ENCODE assay signal across 1 cellular context in the genomic region with DNA sequence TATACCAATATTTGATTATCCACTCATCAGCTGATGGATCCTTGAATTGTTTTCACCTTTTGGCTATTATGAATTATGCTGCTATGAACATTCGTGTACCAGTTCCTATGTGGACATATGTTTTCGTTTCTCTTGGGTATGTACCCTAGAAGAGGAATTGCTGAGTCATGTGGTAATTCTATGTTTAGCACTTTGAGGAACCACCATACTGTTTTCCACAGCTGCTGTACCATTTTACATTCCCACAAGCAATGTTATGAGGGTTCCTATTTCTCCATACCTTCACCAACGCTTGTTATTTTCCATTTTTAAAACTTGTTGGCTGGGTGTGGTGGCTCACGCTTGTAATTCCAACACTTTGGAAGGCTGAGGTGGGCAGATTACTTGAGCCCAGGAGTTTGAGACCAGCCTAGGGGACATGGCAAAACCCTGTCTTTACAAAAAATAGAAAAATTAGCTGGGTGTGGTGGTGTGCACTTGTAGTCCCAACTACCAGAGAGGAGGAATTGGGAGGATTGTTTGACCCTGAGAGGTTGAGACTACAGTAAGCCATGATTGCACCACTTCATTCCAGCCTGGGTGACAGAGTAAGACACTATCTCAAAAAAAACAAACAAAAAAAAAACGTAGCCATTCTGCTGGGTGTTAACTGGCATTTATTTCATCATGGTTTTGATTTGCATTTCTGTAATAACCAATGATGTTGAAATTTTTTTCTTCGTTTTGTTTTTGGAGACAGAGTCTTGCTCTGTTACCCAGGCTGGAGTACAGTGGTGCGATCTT.
TF ChIP-seq lines count a peak whose summit lies in the region.

No MANE protein-coding gene starts in this region.

TF ChIP-seq in K562, 482 proteins besides CTCF, POLR2A, EP300 and RAD21 (continued from another document and continues in another):
- no peak for TF ChIP-seq CAMTA2 (CRISPR knock-in tag; conservative IDR thresholded peaks at IDR 0.05)
- TF ChIP-seq, protein P1, sequence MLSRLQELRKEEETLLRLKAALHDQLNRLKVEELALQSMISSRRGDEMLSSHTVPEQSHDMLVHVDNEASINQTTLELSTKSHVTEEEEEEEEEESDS (CRISPR knock-in tag; IDR thresholded peaks at IDR 0.05), result no peak
- TF ChIP-seq, protein P2, sequence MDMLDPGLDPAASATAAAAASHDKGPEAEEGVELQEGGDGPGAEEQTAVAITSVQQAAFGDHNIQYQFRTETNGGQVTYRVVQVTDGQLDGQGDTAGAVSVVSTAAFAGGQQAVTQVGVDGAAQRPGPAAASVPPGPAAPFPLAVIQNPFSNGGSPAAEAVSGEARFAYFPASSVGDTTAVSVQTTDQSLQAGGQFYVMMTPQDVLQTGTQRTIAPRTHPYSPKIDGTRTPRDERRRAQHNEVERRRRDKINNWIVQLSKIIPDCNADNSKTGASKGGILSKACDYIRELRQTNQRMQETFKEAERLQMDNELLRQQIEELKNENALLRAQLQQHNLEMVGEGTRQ (CRISPR knock-in tag; IDR thresholded peaks at IDR 0.05), result no peak
- TF ChIP-seq BDP1 (IDR thresholded peaks at IDR 0.05; ENCODE audit: insufficient read depth, insufficient read length), result no peak
- TF ChIP-seq, protein P3, sequence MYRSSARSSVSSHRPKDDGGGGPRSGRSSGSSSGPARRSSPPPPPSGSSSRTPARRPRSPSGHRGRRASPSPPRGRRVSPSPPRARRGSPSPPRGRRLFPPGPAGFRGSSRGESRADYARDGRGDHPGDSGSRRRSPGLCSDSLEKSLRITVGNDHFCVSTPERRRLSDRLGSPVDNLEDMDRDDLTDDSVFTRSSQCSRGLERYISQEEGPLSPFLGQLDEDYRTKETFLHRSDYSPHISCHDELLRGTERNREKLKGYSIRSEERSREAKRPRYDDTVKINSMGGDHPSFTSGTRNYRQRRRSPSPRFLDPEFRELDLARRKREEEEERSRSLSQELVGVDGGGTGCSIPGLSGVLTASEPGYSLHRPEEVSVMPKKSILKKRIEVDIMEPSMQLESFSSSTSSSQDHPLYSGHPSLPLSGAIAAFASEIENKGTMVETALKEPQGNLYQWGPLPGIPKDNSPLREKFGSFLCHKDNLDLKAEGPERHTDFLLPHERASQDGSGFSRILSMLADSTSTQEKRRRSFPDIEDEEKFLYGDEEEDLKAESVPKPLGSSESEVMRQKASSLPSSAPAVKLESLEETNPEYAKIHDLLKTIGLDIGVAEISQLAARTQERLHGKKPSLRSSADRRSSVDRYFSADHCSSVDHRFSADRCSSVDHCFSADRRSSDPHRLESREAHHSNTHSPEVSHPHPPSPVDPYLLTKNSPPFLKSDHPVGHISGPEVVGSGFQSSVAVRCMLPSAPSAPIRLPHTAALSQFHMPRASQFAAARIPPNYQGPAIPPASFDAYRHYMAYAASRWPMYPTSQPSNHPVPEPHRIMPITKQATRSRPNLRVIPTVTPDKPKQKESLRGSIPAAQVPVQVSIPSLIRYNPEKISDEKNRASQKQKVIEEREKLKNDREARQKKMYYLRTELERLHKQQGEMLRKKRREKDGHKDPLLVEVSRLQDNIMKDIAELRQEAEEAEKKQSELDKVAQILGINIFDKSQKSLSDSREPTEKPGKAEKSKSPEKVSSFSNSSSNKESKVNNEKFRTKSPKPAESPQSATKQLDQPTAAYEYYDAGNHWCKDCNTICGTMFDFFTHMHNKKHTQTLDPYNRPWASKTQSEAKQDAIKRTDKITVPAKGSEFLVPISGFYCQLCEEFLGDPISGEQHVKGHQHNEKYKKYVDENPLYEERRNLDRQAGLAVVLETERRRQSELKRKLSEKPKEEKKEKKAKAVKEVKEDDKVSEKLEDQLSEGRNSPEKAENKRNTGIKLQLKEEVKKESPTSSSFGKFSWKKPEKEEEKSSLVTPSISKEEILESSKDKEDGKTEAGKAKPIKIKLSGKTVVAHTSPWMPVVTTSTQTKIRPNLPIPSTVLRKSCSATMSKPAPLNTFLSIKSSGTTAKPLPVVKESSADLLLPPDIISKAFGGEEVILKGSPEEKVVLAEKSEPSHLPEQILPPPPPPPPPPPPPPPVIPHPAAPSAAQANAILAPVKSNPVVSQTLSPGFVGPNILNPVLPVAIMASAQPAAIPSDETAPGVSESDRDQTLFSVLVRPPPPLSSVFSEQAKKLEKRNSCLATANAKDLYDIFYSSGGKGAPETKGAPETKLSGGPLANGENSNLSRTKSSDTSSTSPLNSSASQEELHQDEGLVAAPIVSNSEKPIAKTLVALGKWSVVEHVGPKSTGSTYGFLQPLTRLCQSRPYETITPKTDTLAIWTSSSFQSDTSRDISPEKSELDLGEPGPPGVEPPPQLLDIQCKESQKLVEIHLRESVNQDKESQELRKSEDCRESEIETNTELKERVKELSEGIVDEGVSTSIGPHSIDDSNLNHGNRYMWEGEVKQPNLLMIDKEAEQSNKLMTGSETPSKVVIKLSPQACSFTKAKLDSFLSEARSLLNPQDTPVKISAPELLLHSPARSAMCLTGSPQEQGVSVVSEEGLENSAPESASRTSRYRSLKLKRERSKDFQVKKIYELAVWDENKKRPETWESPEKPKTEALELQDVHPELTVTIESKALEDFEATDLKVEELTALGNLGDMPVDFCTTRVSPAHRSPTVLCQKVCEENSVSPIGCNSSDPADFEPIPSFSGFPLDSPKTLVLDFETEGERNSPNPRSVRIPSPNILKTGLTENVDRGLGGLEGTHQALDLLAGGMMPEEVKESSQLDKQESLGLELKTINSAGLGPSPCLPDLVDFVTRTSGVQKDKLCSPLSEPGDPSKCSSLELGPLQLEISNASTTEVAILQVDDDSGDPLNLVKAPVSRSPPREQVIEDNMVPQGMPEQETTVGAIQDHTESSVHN (IDR thresholded peaks at IDR 0.05; ENCODE audit: borderline replicate concordance in 1 of 2, low read depth in 1 of 2), result no peak
- no peak for TF ChIP-seq BRCA1 (IDR thresholded peaks at IDR 0.05)
- TF ChIP-seq BRCA1 (CRISPR knock-in tag; IDR thresholded peaks at IDR 0.05), result no peak
- TF ChIP-seq NFE2 (IDR thresholded peaks at IDR 0.05; ENCODE audit: low read depth), result peak; percentile 60
- peak; percentile 65; the same call in 1 of the 2 replicates for TF ChIP-seq MAFF (IDR thresholded peaks at IDR 0.05; ENCODE audit: low read length)
- no peak for TF ChIP-seq PHF8 (IDR thresholded peaks at IDR 0.05; ENCODE audit: borderline replicate concordance, low read length)
- no peak for TF ChIP-seq ZKSCAN3 (CRISPR knock-in tag; IDR thresholded peaks at IDR 0.05)
- TF ChIP-seq HMG20A (CRISPR knock-in tag; conservative IDR thresholded peaks at IDR 0.05), result no peak
- TF ChIP-seq, protein P4, sequence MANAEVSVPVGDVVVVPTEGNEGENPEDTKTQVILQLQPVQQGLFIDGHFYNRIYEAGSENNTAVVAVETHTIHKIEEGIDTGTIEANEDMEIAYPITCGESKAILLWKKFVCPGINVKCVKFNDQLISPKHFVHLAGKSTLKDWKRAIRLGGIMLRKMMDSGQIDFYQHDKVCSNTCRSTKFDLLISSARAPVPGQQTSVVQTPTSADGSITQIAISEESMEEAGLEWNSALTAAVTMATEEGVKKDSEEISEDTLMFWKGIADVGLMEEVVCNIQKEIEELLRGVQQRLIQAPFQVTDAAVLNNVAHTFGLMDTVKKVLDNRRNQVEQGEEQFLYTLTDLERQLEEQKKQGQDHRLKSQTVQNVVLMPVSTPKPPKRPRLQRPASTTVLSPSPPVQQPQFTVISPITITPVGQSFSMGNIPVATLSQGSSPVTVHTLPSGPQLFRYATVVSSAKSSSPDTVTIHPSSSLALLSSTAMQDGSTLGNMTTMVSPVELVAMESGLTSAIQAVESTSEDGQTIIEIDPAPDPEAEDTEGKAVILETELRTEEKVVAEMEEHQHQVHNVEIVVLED (CRISPR knock-in tag; IDR thresholded peaks at IDR 0.05), result no peak
- no peak for TF ChIP-seq EP400 (IDR thresholded peaks at IDR 0.05)
- TF ChIP-seq RBM17 (IDR thresholded peaks at IDR 0.05; ENCODE audit: borderline replicate concordance, low read depth, low read length), result no peak
- TF ChIP-seq PHF20 (IDR thresholded peaks at IDR 0.05; ENCODE audit: partially characterized antibody), result no peak
- TF ChIP-seq HNRNPLL (IDR thresholded peaks at IDR 0.05; ENCODE audit: low read depth, low read length, poor library complexity, severe bottlenecking), result no peak
- TF ChIP-seq C11orf30 (IDR thresholded peaks at IDR 0.05; ENCODE audit: low read depth), result peak; percentile 70; the same call in 1 of the 2 replicates
- TF ChIP-seq SRF (CRISPR knock-in tag; IDR thresholded peaks at IDR 0.05), result no peak
- no peak for TF ChIP-seq LEF1 (IDR thresholded peaks at IDR 0.05)
- TF ChIP-seq, protein P5, sequence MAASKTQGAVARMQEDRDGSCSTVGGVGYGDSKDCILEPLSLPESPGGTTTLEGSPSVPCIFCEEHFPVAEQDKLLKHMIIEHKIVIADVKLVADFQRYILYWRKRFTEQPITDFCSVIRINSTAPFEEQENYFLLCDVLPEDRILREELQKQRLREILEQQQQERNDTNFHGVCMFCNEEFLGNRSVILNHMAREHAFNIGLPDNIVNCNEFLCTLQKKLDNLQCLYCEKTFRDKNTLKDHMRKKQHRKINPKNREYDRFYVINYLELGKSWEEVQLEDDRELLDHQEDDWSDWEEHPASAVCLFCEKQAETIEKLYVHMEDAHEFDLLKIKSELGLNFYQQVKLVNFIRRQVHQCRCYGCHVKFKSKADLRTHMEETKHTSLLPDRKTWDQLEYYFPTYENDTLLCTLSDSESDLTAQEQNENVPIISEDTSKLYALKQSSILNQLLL (CRISPR knock-in tag; IDR thresholded peaks at IDR 0.05; ENCODE audit: borderline replicate concordance), result no peak
- no peak for TF ChIP-seq HMGN3 (IDR thresholded peaks at IDR 0.05; ENCODE audit: borderline replicate concordance, extremely low read depth, insufficient read length, low read depth, low read length)
- TF ChIP-seq MCM7 (IDR thresholded peaks at IDR 0.05), result no peak
- no peak for TF ChIP-seq NBN (IDR thresholded peaks at IDR 0.05; ENCODE audit: low read depth)
- TF ChIP-seq, protein P6, sequence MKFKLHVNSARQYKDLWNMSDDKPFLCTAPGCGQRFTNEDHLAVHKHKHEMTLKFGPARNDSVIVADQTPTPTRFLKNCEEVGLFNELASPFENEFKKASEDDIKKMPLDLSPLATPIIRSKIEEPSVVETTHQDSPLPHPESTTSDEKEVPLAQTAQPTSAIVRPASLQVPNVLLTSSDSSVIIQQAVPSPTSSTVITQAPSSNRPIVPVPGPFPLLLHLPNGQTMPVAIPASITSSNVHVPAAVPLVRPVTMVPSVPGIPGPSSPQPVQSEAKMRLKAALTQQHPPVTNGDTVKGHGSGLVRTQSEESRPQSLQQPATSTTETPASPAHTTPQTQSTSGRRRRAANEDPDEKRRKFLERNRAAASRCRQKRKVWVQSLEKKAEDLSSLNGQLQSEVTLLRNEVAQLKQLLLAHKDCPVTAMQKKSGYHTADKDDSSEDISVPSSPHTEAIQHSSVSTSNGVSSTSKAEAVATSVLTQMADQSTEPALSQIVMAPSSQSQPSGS (CRISPR knock-in tag; IDR thresholded peaks at IDR 0.05), result no peak
- TF ChIP-seq PTBP1 (IDR thresholded peaks at IDR 0.05; ENCODE audit: low read depth, low read length), result no peak
- TF ChIP-seq ZSCAN29 (IDR thresholded peaks at IDR 0.05), result no peak
- no peak for TF ChIP-seq HNRNPH1 (optimal IDR thresholded peaks at IDR 0.05; ENCODE audit: low read depth, low read length)
- TF ChIP-seq NR4A1 (CRISPR knock-in tag; IDR thresholded peaks at IDR 0.05), result no peak
- TF ChIP-seq NR4A1 (tag; IDR thresholded peaks at IDR 0.05), result no peak
- no peak for TF ChIP-seq ELF1 (tag; IDR thresholded peaks at IDR 0.05)
- TF ChIP-seq RNF2 (IDR thresholded peaks at IDR 0.05), result no peak
- TF ChIP-seq, protein P7, sequence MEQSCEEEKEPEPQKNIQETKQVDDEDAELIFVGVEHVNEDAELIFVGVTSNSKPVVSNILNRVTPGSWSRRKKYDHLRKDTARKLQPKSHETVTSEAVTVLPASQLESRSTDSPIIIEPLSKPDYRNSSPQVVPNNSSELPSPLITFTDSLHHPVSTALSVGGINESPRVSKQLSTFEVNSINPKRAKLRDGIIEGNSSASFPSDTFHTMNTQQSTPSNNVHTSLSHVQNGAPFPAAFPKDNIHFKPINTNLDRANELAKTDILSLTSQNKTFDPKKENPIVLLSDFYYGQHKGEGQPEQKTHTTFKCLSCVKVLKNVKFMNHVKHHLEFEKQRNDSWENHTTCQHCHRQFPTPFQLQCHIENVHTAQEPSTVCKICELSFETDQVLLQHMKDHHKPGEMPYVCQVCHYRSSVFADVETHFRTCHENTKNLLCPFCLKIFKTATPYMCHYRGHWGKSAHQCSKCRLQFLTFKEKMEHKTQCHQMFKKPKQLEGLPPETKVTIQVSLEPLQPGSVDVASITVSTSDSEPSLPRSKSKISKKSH (CRISPR knock-in tag; IDR thresholded peaks at IDR 0.05), result no peak
- no peak for TF ChIP-seq HDAC8 (tag; IDR thresholded peaks at IDR 0.05)
- no peak for TF ChIP-seq ZBTB7A (IDR thresholded peaks at IDR 0.05; ENCODE audit: borderline replicate concordance, control insufficient read depth, low read depth, low read length)
- TF ChIP-seq KDM1A (IDR thresholded peaks at IDR 0.05), result no peak
- TF ChIP-seq XRCC5 (IDR thresholded peaks at IDR 0.05; ENCODE audit: low read depth, low read length), result no peak
- no peak for TF ChIP-seq BHLHE40 (IDR thresholded peaks at IDR 0.05; ENCODE audit: low read length)
- TF ChIP-seq DMBX1 (CRISPR knock-in tag; IDR thresholded peaks at IDR 0.05; ENCODE audit: borderline replicate concordance), result no peak
- peak; percentile 40; the same call in 1 of the 2 replicates for TF ChIP-seq NFE2L1 (tag; IDR thresholded peaks at IDR 0.05; ENCODE audit: borderline replicate concordance, low read depth)
- no peak for TF ChIP-seq FOSL1 (tag; conservative IDR thresholded peaks at IDR 0.05)
- TF ChIP-seq, protein P8, sequence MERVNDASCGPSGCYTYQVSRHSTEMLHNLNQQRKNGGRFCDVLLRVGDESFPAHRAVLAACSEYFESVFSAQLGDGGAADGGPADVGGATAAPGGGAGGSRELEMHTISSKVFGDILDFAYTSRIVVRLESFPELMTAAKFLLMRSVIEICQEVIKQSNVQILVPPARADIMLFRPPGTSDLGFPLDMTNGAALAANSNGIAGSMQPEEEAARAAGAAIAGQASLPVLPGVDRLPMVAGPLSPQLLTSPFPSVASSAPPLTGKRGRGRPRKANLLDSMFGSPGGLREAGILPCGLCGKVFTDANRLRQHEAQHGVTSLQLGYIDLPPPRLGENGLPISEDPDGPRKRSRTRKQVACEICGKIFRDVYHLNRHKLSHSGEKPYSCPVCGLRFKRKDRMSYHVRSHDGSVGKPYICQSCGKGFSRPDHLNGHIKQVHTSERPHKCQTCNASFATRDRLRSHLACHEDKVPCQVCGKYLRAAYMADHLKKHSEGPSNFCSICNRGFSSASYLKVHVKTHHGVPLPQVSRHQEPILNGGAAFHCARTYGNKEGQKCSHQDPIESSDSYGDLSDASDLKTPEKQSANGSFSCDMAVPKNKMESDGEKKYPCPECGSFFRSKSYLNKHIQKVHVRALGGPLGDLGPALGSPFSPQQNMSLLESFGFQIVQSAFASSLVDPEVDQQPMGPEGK (CRISPR knock-in tag; IDR thresholded peaks at IDR 0.05; ENCODE audit: borderline replicate concordance), result no peak
- TF ChIP-seq ZNF830 (CRISPR knock-in tag; IDR thresholded peaks at IDR 0.05), result no peak
- TF ChIP-seq PML (IDR thresholded peaks at IDR 0.05; ENCODE audit: low read length), result no peak
- TF ChIP-seq NR2C2 (CRISPR knock-in tag; IDR thresholded peaks at IDR 0.05), result no peak
- TF ChIP-seq NR2C2 (tag; IDR thresholded peaks at IDR 0.05), result no peak
- no peak for TF ChIP-seq KHSRP (IDR thresholded peaks at IDR 0.05)
- TF ChIP-seq ZNF445 (CRISPR knock-in tag; IDR thresholded peaks at IDR 0.05; ENCODE audit: low read depth), result no peak
